ENCODE assay signal across 17 cellular contexts in genomic region chr1:194069168-194069830, GRCh38.
DNase-seq lines count a peak whose midpoint lies in the region; ATAC-seq and TF ChIP-seq lines count a peak whose summit lies in the region.
"Had no signal": no experiment of that assay in that cellular context is flagged by ENCODE, and none has a peak within 500 bp of the region (broad histone marks: within the 10 kb centered on the region; RNA-seq: fewer than 3 reads in every experiment).

No MANE protein-coding gene starts in this region.

- TF ChIP-seq POLR2A in spleen (IDR thresholded peaks at IDR 0.05): no peak

- H3K36me3 ChIP-seq in spleen: no peaks in the 10 kb centered on the region
- H3K36me3 ChIP-seq in HAP-1 (replicated peaks): no peaks in the 10 kb centered on the region

- TF ChIP-seq CTCF in astrocyte of the cerebellum (IDR thresholded peaks at IDR 0.05; ENCODE audit: low read depth, low read length, missing control alignments): no peak
- no peak for TF ChIP-seq CTCF in spleen (IDR thresholded peaks at IDR 0.05 in 8 of 11, conservative IDR thresholded peaks at IDR 0.05 in 3 of 11)

- peak; percentile 89 to 97 for DNase-seq in NCI-H446 (lab: John Stamatoyannopoulos, UW)
- DNase-seq in astrocyte of the cerebellum (ENCODE audit: low read depth): peak; percentile 41
- DNase-seq in left cardiac atrium: peak; percentile 70
- peak; percentile 76 for DNase-seq in spleen
- no peak for DNase-seq in NCI-H1436 treated with DMSO at 0.1 percent for 48 hours (lab: John Stamatoyannopoulos, UW)
- DNase-seq in HAP-1 (ENCODE audit: low spot score in 2 of 2): no peak
- DNase-seq: activated CD4-positive, alpha-beta T cell treated with anti-CD3 and anti-CD28 coated beads for 36 hours; activated CD8-positive, alpha-beta memory T cell treated with anti-CD3 and anti-CD28 coated beads, Interleukin-2, amount 50 U/mL, for 48 hours; activated naive CD4-positive, alpha-beta T cell treated with anti-CD3 and anti-CD28 coated beads, Interleukin-2, amount 10 ng/mL, durations not matched to agents 7 days and 5 days; central memory CD4-positive, alpha-beta T cell; H7; immature natural killer cell; midbrain; NCI-H526; stimulated activated naive B cell treated with anti-CD40 and anti-IgM and Interleukin-4, amounts not matched to agents 10 μg/mL and 1 μg/mL and 100 μg/mL, for 72 hours had no signal

- intact Hi-C loops in left cardiac atrium (cut with DNase I): loop anchor here in 1 of 2 donors (5.0 to 10.0 kb wide), 2 partner anchors 97 to 184 kb away; no protein-coding TSS in a partner anchor
- intact Hi-C loops in spleen (cut with DNase I; ENCODE audit: low total_unique reads): no loop called here

- peak; percentile 92 to 94 for ATAC-seq in left cardiac atrium
- ATAC-seq in GM21367 (IDR thresholded peaks at IDR 0.05; ENCODE audit: unreplicated experiment): no peak
- ATAC-seq: activated CD4-positive, alpha-beta T cell treated with anti-CD3 and anti-CD28 coated beads for 36 hours; stimulated activated naive B cell treated with anti-CD40 and anti-IgM and Interleukin-4, amounts not matched to agents 10 μg/mL and 1 μg/mL and 100 μg/mL, for 72 hours had no signal

- no peaks in the 10 kb centered on the region for H3K27me3 ChIP-seq in spleen (replicated peaks in 1 of 7)
- no peaks in the 10 kb centered on the region for H3K27me3 ChIP-seq in HAP-1 (ENCODE audit: low read depth)

- no peaks in the 10 kb centered on the region for H3K4me1 ChIP-seq in spleen
- no peaks in the 10 kb centered on the region; the same call in 1 of the 2 replicates for H3K4me1 ChIP-seq in HAP-1

- peak overlapping the region in 2 of 8 donors; percentile 54 to 56 for H3K27ac ChIP-seq in spleen
- H3K27ac ChIP-seq: C4-2B had no signal

- H3K9me3 ChIP-seq in spleen: no peaks in the 10 kb centered on the region
- H3K9me3 ChIP-seq in HAP-1: no peaks in the 10 kb centered on the region

- H3K4me3 ChIP-seq in astrocyte of the cerebellum (ENCODE audit: low read depth, low read length) (no peak overlapping the region), spleen (peak overlapping the region in 1 of 8 donors; percentile 43), HAP-1 (no peak overlapping the region)

- WGBS in spleen, 5 donors: 64 to 88% (median 80%) methylated on average over 6 to 7 of the region's 7 CpGs

- in situ Hi-C loops in astrocyte of the cerebellum (cut with HindIII; ENCODE audit: low sequenced_read_pairs) (no loop called here), HAP-1 (cut with MboI; ENCODE audit: low sequenced_read_pairs) (no loop called here)

Comparison
In these comparisons a context has a peak if more than half of its experiments do, and no peak if none do; other contexts are left out.
1. DNase-seq: peak in NCI-H446 (2 of 2), astrocyte of the cerebellum (single experiment), left cardiac atrium (single experiment) and spleen (single experiment); none in NCI-H1436 treated with DMSO at 0.1 percent for 48 hours (single experiment) and HAP-1 (0 of 2).